2 cellular contexts compared by ENCODE assay signal in genomic region chr20:10644458-10645204, GRCh38.
TF ChIP-seq lines count a peak whose summit lies in the region.

No MANE protein-coding gene starts in this region.

TF ChIP-seq in HepG2, 621 proteins besides CTCF, POLR2A, EP300 and RAD21 (continues in another document):
- TF ChIP-seq ZNF567 (CRISPR knock-in tag; IDR thresholded peaks at IDR 0.05; ENCODE audit: borderline replicate concordance) (no peak), SMC3 (IDR thresholded peaks at IDR 0.05; ENCODE audit: low read length) (no peak), ZBTB37 (CRISPR knock-in tag; IDR thresholded peaks at IDR 0.05) (no peak), YEATS4 (CRISPR knock-in tag; IDR thresholded peaks at IDR 0.05; ENCODE audit: borderline replicate concordance) (no peak), ATRX (CRISPR knock-in tag; IDR thresholded peaks at IDR 0.05; ENCODE audit: borderline replicate concordance) (no peak), ZNF446 (CRISPR knock-in tag; IDR thresholded peaks at IDR 0.05) (no peak), AGO2 (optimal IDR thresholded peaks at IDR 0.05; ENCODE audit: low read depth, low read length) (peak; percentile 75), PTBP1 (IDR thresholded peaks at IDR 0.05; ENCODE audit: low read depth, low read length, poor library complexity, severe bottlenecking) (no peak), FIP1L1 (IDR thresholded peaks at IDR 0.05; ENCODE audit: borderline replicate concordance, insufficient read depth, low read depth, low read length) (no peak), ADNP (CRISPR knock-in tag; IDR thresholded peaks at IDR 0.05) (no peak)
- TF ChIP-seq, protein P1, sequence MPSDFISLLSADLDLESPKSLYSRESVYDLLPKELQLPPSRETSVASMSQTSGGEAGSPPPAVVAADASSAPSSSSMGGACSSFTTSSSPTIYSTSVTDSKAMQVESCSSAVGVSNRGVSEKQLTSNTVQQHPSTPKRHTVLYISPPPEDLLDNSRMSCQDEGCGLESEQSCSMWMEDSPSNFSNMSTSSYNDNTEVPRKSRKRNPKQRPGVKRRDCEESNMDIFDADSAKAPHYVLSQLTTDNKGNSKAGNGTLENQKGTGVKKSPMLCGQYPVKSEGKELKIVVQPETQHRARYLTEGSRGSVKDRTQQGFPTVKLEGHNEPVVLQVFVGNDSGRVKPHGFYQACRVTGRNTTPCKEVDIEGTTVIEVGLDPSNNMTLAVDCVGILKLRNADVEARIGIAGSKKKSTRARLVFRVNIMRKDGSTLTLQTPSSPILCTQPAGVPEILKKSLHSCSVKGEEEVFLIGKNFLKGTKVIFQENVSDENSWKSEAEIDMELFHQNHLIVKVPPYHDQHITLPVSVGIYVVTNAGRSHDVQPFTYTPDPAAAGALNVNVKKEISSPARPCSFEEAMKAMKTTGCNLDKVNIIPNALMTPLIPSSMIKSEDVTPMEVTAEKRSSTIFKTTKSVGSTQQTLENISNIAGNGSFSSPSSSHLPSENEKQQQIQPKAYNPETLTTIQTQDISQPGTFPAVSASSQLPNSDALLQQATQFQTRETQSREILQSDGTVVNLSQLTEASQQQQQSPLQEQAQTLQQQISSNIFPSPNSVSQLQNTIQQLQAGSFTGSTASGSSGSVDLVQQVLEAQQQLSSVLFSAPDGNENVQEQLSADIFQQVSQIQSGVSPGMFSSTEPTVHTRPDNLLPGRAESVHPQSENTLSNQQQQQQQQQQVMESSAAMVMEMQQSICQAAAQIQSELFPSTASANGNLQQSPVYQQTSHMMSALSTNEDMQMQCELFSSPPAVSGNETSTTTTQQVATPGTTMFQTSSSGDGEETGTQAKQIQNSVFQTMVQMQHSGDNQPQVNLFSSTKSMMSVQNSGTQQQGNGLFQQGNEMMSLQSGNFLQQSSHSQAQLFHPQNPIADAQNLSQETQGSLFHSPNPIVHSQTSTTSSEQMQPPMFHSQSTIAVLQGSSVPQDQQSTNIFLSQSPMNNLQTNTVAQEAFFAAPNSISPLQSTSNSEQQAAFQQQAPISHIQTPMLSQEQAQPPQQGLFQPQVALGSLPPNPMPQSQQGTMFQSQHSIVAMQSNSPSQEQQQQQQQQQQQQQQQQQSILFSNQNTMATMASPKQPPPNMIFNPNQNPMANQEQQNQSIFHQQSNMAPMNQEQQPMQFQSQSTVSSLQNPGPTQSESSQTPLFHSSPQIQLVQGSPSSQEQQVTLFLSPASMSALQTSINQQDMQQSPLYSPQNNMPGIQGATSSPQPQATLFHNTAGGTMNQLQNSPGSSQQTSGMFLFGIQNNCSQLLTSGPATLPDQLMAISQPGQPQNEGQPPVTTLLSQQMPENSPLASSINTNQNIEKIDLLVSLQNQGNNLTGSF (CRISPR knock-in tag; IDR thresholded peaks at IDR 0.05) = no peak
- TF ChIP-seq, protein P2, sequence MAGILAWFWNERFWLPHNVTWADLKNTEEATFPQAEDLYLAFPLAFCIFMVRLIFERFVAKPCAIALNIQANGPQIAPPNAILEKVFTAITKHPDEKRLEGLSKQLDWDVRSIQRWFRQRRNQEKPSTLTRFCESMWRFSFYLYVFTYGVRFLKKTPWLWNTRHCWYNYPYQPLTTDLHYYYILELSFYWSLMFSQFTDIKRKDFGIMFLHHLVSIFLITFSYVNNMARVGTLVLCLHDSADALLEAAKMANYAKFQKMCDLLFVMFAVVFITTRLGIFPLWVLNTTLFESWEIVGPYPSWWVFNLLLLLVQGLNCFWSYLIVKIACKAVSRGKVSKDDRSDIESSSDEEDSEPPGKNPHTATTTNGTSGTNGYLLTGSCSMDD (CRISPR knock-in tag; IDR thresholded peaks at IDR 0.05) = no peak
- TF ChIP-seq, protein P3, sequence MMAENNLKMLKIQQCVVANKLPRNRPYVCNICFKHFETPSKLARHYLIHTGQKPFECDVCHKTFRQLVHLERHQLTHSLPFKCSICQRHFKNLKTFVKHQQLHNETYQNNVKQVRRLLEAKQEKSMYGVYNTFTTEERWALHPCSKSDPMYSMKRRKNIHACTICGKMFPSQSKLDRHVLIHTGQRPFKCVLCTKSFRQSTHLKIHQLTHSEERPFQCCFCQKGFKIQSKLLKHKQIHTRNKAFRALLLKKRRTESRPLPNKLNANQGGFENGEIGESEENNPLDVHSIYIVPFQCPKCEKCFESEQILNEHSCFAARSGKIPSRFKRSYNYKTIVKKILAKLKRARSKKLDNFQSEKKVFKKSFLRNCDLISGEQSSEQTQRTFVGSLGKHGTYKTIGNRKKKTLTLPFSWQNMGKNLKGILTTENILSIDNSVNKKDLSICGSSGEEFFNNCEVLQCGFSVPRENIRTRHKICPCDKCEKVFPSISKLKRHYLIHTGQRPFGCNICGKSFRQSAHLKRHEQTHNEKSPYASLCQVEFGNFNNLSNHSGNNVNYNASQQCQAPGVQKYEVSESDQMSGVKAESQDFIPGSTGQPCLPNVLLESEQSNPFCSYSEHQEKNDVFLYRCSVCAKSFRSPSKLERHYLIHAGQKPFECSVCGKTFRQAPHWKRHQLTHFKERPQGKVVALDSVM (CRISPR knock-in tag; IDR thresholded peaks at IDR 0.05) = no peak

TF ChIP-seq in GM12878, 131 proteins besides CTCF, POLR2A, EP300 and RAD21 (continues in another document):
- TF ChIP-seq SMAD5 (IDR thresholded peaks at IDR 0.05; ENCODE audit: low read depth) (no peak), PAX5 (IDR thresholded peaks at IDR 0.05; ENCODE audit: borderline replicate concordance, low read depth, low read length) (no peak), IKZF1 (conservative IDR thresholded peaks at IDR 0.05) (0 out of 2 replicates have a peak, but pooled peaks have one; percentile 13), ZNF24 (IDR thresholded peaks at IDR 0.05) (no peak), FOS (IDR thresholded peaks at IDR 0.05; ENCODE audit: borderline replicate concordance, extremely low read depth, insufficient read length) (no peak), SUPT20H (IDR thresholded peaks at IDR 0.05; ENCODE audit: borderline replicate concordance, control insufficient read depth, low read depth, low read length) (no peak), CBX5 (IDR thresholded peaks at IDR 0.05; ENCODE audit: low read depth) (no peak), HCFC1 (IDR thresholded peaks at IDR 0.05; ENCODE audit: low read length) (no peak), NFIC (IDR thresholded peaks at IDR 0.05; ENCODE audit: low read depth, low read length) (no peak), ZBTB33 (IDR thresholded peaks at IDR 0.05) (no peak), EGR1 (IDR thresholded peaks at IDR 0.05; ENCODE audit: borderline replicate concordance in 1 of 2, low read depth in 2 of 2, low read length in 2 of 2) (no peak), NR2C1 (IDR thresholded peaks at IDR 0.05) (no peak), TCF12 (IDR thresholded peaks at IDR 0.05; ENCODE audit: low read depth, low read length) (0 out of 2 replicates have a peak, but pooled peaks have one; percentile 12), SIN3A (IDR thresholded peaks at IDR 0.05; ENCODE audit: low read depth, low read length) (no peak), RB1 (IDR thresholded peaks at IDR 0.05; ENCODE audit: borderline replicate concordance) (no peak), SP1 (IDR thresholded peaks at IDR 0.05; ENCODE audit: low read depth, low read length) (peak; percentile 33), KAT2A (conservative IDR thresholded peaks at IDR 0.05; ENCODE audit: control insufficient read depth, low read depth, low read length) (no peak), NFXL1 (IDR thresholded peaks at IDR 0.05; ENCODE audit: borderline replicate concordance) (no peak), STAT1 (conservative IDR thresholded peaks at IDR 0.05) (no peak), POLR2AphosphoS2 (IDR thresholded peaks at IDR 0.05; ENCODE audit: low read depth, low read length) (no peak), NRF1 (conservative IDR thresholded peaks at IDR 0.05; ENCODE audit: low read depth, low read length) (no peak), LARP7 (IDR thresholded peaks at IDR 0.05) (no peak), GATAD2B (conservative IDR thresholded peaks at IDR 0.05; ENCODE audit: low read depth) (no peak), SIX5 (IDR thresholded peaks at IDR 0.05; ENCODE audit: low read depth, low read length, severe bottlenecking) (no peak), CBX3 (IDR thresholded peaks at IDR 0.05; ENCODE audit: borderline replicate concordance, low read depth) (no peak), RUNX3 (IDR thresholded peaks at IDR 0.05; ENCODE audit: low read length) (peak; percentile 40), TCF3 (IDR thresholded peaks at IDR 0.05; ENCODE audit: borderline replicate concordance, insufficient read depth, low read depth, low read length) (0 out of 2 replicates have a peak, but pooled peaks have one; percentile 26), RAD51 (IDR thresholded peaks at IDR 0.05) (no peak), CHD4 (IDR thresholded peaks at IDR 0.05) (no peak)
- TF ChIP-seq, protein P4, sequence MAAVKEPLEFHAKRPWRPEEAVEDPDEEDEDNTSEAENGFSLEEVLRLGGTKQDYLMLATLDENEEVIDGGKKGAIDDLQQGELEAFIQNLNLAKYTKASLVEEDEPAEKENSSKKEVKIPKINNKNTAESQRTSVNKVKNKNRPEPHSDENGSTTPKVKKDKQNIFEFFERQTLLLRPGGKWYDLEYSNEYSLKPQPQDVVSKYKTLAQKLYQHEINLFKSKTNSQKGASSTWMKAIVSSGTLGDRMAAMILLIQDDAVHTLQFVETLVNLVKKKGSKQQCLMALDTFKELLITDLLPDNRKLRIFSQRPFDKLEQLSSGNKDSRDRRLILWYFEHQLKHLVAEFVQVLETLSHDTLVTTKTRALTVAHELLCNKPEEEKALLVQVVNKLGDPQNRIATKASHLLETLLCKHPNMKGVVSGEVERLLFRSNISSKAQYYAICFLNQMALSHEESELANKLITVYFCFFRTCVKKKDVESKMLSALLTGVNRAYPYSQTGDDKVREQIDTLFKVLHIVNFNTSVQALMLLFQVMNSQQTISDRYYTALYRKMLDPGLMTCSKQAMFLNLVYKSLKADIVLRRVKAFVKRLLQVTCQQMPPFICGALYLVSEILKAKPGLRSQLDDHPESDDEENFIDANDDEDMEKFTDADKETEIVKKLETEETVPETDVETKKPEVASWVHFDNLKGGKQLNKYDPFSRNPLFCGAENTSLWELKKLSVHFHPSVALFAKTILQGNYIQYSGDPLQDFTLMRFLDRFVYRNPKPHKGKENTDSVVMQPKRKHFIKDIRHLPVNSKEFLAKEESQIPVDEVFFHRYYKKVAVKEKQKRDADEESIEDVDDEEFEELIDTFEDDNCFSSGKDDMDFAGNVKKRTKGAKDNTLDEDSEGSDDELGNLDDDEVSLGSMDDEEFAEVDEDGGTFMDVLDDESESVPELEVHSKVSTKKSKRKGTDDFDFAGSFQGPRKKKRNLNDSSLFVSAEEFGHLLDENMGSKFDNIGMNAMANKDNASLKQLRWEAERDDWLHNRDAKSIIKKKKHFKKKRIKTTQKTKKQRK (IDR thresholded peaks at IDR 0.05; ENCODE audit: low read depth, low read length) = no peak
- TF ChIP-seq, protein P5, sequence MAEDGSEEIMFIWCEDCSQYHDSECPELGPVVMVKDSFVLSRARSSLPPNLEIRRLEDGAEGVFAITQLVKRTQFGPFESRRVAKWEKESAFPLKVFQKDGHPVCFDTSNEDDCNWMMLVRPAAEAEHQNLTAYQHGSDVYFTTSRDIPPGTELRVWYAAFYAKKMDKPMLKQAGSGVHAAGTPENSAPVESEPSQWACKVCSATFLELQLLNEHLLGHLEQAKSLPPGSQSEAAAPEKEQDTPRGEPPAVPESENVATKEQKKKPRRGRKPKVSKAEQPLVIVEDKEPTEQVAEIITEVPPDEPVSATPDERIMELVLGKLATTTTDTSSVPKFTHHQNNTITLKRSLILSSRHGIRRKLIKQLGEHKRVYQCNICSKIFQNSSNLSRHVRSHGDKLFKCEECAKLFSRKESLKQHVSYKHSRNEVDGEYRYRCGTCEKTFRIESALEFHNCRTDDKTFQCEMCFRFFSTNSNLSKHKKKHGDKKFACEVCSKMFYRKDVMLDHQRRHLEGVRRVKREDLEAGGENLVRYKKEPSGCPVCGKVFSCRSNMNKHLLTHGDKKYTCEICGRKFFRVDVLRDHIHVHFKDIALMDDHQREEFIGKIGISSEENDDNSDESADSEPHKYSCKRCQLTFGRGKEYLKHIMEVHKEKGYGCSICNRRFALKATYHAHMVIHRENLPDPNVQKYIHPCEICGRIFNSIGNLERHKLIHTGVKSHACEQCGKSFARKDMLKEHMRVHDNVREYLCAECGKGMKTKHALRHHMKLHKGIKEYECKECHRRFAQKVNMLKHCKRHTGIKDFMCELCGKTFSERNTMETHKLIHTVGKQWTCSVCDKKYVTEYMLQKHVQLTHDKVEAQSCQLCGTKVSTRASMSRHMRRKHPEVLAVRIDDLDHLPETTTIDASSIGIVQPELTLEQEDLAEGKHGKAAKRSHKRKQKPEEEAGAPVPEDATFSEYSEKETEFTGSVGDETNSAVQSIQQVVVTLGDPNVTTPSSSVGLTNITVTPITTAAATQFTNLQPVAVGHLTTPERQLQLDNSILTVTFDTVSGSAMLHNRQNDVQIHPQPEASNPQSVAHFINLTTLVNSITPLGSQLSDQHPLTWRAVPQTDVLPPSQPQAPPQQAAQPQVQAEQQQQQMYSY (CRISPR knock-in tag; IDR thresholded peaks at IDR 0.05) = no peak
- TF ChIP-seq, protein P6, sequence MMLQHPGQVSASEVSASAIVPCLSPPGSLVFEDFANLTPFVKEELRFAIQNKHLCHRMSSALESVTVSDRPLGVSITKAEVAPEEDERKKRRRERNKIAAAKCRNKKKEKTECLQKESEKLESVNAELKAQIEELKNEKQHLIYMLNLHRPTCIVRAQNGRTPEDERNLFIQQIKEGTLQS (IDR thresholded peaks at IDR 0.05; ENCODE audit: borderline replicate concordance, extremely low read depth, low read depth, low read length) = no peak
- TF ChIP-seq, protein P7, sequence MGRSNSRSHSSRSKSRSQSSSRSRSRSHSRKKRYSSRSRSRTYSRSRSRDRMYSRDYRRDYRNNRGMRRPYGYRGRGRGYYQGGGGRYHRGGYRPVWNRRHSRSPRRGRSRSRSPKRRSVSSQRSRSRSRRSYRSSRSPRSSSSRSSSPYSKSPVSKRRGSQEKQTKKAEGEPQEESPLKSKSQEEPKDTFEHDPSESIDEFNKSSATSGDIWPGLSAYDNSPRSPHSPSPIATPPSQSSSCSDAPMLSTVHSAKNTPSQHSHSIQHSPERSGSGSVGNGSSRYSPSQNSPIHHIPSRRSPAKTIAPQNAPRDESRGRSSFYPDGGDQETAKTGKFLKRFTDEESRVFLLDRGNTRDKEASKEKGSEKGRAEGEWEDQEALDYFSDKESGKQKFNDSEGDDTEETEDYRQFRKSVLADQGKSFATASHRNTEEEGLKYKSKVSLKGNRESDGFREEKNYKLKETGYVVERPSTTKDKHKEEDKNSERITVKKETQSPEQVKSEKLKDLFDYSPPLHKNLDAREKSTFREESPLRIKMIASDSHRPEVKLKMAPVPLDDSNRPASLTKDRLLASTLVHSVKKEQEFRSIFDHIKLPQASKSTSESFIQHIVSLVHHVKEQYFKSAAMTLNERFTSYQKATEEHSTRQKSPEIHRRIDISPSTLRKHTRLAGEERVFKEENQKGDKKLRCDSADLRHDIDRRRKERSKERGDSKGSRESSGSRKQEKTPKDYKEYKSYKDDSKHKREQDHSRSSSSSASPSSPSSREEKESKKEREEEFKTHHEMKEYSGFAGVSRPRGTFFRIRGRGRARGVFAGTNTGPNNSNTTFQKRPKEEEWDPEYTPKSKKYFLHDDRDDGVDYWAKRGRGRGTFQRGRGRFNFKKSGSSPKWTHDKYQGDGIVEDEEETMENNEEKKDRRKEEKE (IDR thresholded peaks at IDR 0.05) = no peak
